19 cellular contexts compared by ENCODE assay signal in genomic region chr13:83819156-83819555, GRCh38.
"Had no signal": no experiment of that assay in that cellular context is flagged by ENCODE, and none has a peak within 500 bp of the region (broad histone marks: within the 10 kb centered on the region; RNA-seq: fewer than 3 reads in every experiment).

No MANE protein-coding gene starts in this region.

- H3K9me3 ChIP-seq: prostate gland, right lobe of liver, tibial artery, vagina had no signal

- H3K4me1 ChIP-seq: prostate gland, right lobe of liver, spleen, tibial artery, vagina had no signal

- H3K27me3 Mint-ChIP-seq: activated naive CD8-positive, alpha-beta T cell treated with anti-CD3 and anti-CD28 coated beads, Interleukin-2, amount 10 ng/mL, durations not matched to agents 7 days and 5 days; dendritic cell treated with granulocyte-macrophage colony-stimulating factor and Interleukin-4, amounts not matched to agents 40 ng/mL and 50 ng/mL, for 4 days; naive thymus-derived CD4-positive, alpha-beta T cell; stimulated activated memory B cell treated with anti-CD40 and anti-IgM and Interleukin-4, amounts not matched to agents 10 μg/mL and 1 μg/mL and 100 μg/mL, for 72 hours had no signal

- H3K9me3 Mint-ChIP-seq: activated naive CD8-positive, alpha-beta T cell treated with anti-CD3 and anti-CD28 coated beads, Interleukin-2, amount 10 ng/mL, durations not matched to agents 7 days and 5 days; stimulated activated memory B cell treated with anti-CD40 and anti-IgM and Interleukin-4, amounts not matched to agents 10 μg/mL and 1 μg/mL and 100 μg/mL, for 72 hours had no signal

- H3K36me3 ChIP-seq: prostate gland, right lobe of liver, spleen, tibial artery, vagina had no signal

- ATAC-seq: activated T-cell treated with anti-CD3 and anti-CD28 coated beads, Interleukin-2, amount 50 U/mL, for 4 hours; left cardiac atrium; naive thymus-derived CD4-positive, alpha-beta T cell; right lobe of liver; stimulated activated memory B cell treated with anti-CD40 and anti-IgM and Interleukin-4, amounts not matched to agents 10 μg/mL and 1 μg/mL and 100 μg/mL, for 72 hours had no signal

- H3K27ac ChIP-seq: prostate gland, right lobe of liver, spleen, tibial artery, vagina had no signal

- H3K4me1 Mint-ChIP-seq: activated naive CD8-positive, alpha-beta T cell treated with anti-CD3 and anti-CD28 coated beads, Interleukin-2, amount 10 ng/mL, durations not matched to agents 7 days and 5 days; naive thymus-derived CD4-positive, alpha-beta T cell; stimulated activated memory B cell treated with anti-CD40 and anti-IgM and Interleukin-4, amounts not matched to agents 10 μg/mL and 1 μg/mL and 100 μg/mL, for 72 hours had no signal

- DNase-seq: activated CD4-positive, alpha-beta T cell treated with anti-CD3 and anti-CD28 coated beads, Interleukin-2, amount 50 U/mL, for 4 hours; activated CD4-positive, CD25-positive, alpha-beta regulatory T cell treated with anti-CD3 and anti-CD28 coated beads, Interleukin-2, amount 50 U/mL, for 72 hours; activated gamma-delta T cell; activated naive CD8-positive, alpha-beta T cell treated with anti-CD3 and anti-CD28 coated beads, Interleukin-2, amount 10 ng/mL, durations not matched to agents 7 days and 5 days; activated T-cell treated with anti-CD3 and anti-CD28 coated beads, Interleukin-2, amount 50 U/mL, for 4 hours; aorta; central memory CD4-positive, alpha-beta T cell; hypothalamus; left cardiac atrium; naive thymus-derived CD4-positive, alpha-beta T cell; nucleus accumbens; right lobe of liver; spleen; stimulated activated CD4-positive, alpha-beta T cell treated with anti-CD3 and anti-CD28 coated beads, Interleukin-1b, Interleukin-23, amount 100 ng/mL, for 48 hours; tibial artery had no signal

- H3K27ac Mint-ChIP-seq: activated naive CD8-positive, alpha-beta T cell treated with anti-CD3 and anti-CD28 coated beads, Interleukin-2, amount 10 ng/mL, durations not matched to agents 7 days and 5 days; dendritic cell treated with granulocyte-macrophage colony-stimulating factor and Interleukin-4, amounts not matched to agents 40 ng/mL and 50 ng/mL, for 4 days; naive thymus-derived CD4-positive, alpha-beta T cell; stimulated activated memory B cell treated with anti-CD40 and anti-IgM and Interleukin-4, amounts not matched to agents 10 μg/mL and 1 μg/mL and 100 μg/mL, for 72 hours had no signal

- H3K27me3 ChIP-seq: right lobe of liver, spleen, tibial artery, vagina had no signal

- H3K4me3 ChIP-seq: prostate gland, right lobe of liver, spleen, tibial artery, vagina had no signal

- H3K4me3 Mint-ChIP-seq: activated naive CD8-positive, alpha-beta T cell treated with anti-CD3 and anti-CD28 coated beads, Interleukin-2, amount 10 ng/mL, durations not matched to agents 7 days and 5 days; activated T-cell treated with anti-CD3 and anti-CD28 coated beads, Interleukin-2, amount 50 U/mL, for 4 hours; dendritic cell treated with granulocyte-macrophage colony-stimulating factor and Interleukin-4, amounts not matched to agents 40 ng/mL and 50 ng/mL, for 4 days; naive thymus-derived CD4-positive, alpha-beta T cell; stimulated activated memory B cell treated with anti-CD40 and anti-IgM and Interleukin-4, amounts not matched to agents 10 μg/mL and 1 μg/mL and 100 μg/mL, for 72 hours had no signal

- H3K36me3 Mint-ChIP-seq: activated naive CD8-positive, alpha-beta T cell treated with anti-CD3 and anti-CD28 coated beads, Interleukin-2, amount 10 ng/mL, durations not matched to agents 7 days and 5 days; naive thymus-derived CD4-positive, alpha-beta T cell; stimulated activated memory B cell treated with anti-CD40 and anti-IgM and Interleukin-4, amounts not matched to agents 10 μg/mL and 1 μg/mL and 100 μg/mL, for 72 hours had no signal
